32 cellular contexts compared by ENCODE assay signal in the genomic region with DNA sequence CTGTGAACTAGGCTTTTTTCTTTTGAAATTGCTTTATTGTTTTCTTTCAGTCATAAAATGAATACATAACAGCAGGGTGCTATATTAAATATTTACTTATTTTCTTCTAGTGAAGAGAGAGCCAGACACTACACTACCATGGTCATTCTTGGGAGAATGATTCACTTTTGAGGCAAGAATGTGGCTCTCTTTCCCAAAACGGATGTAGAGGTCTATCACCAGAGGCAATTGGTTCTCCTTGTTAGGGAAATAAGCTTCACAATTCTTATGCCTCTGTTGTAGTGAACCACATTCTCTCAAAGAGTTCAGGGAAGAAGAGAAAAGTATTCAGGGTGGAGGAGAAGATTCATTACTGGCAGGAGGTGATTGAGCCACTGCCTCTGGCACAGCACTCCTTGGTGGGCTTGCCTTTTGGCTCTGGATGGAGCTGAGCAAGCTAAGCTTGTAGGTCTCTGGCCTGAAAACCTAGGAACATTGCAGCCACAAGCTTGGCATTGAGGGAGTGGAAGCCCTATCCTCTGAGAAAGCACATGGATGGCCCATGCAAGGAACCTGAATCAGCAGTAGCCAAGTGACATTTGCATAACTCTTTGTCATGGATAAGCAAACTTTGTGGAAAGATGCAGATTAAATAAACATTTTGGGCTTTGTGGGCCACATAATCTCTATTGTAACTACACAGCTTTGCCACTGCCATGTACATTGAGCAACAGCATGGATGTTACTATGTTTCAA.
DNase-seq lines count a peak whose midpoint lies in the region; ATAC-seq and TF ChIP-seq lines count a peak whose summit lies in the region.
"Had no signal": no experiment of that assay in that cellular context is flagged by ENCODE, and none has a peak within 500 bp of the region (broad histone marks: within the 10 kb centered on the region; RNA-seq: fewer than 3 reads in every experiment).

No MANE protein-coding gene starts in this region.

- DNase-seq in EL (peak; percentile 58), MG63 (peak; percentile 24), endodermal cell (peak; percentile 49), neural progenitor cell (ENCODE audit: low spot score) (no peak), G401 (ENCODE audit: low spot score) (no peak), NCI-H1694 treated with DMSO at 0.1 percent for 48 hours (lab: John Stamatoyannopoulos, UW) (no peak)
- DNase-seq in activated naive CD4-positive, alpha-beta T cell treated with anti-CD3 and anti-CD28 coated beads, Interleukin-2, amount 50 U/mL, for 16 hours, result no peak
- DNase-seq: activated CD8-positive, alpha-beta memory T cell treated with anti-CD3 and anti-CD28 coated beads, Interleukin-2, amount 50 U/mL, for 48 hours; activated CD8-positive, alpha-beta T cell treated with anti-CD3 and anti-CD28 coated beads for 36 hours; activated naive CD4-positive, alpha-beta T cell treated with anti-CD3 and anti-CD28 coated beads, Interleukin-2, amount 10 ng/mL, durations not matched to agents 7 days and 5 days; BE2C; brain microvascular endothelial cell; CD8-positive, alpha-beta T cell; cerebellar nuclear complex; esophagus squamous epithelium; hippocampal formation; KG1; MM.1S; NCI-H1105 treated with DMSO at 0.1 percent for 48 hours; NCI-H2029 treated with DMSO at 0.1 percent for 48 hours; NCI-H2227 treated with DMSO at 0.1 percent for 48 hours; NCI-H774; stimulated activated naive CD4-positive, alpha-beta T cell treated with Interleukin-2 at 50 U/mL for 16 hours had no signal

- H3K4me1 Mint-ChIP-seq in endodermal cell, result peaks cover 16% of the 10 kb centered on the region
- peaks cover 14% of the 10 kb centered on the region for H3K4me1 Mint-ChIP-seq in neural progenitor cell
- H3K4me1 Mint-ChIP-seq: activated naive CD4-positive, alpha-beta T cell treated with anti-CD3 and anti-CD28 coated beads, Interleukin-2, amount 10 ng/mL, durations not matched to agents 7 days and 5 days had no signal

- H3K36me3 Mint-ChIP-seq in endodermal cell (ENCODE audit: low read depth) (peaks cover 11% of the 10 kb centered on the region), neural progenitor cell (no peaks in the 10 kb centered on the region)
- H3K36me3 Mint-ChIP-seq: activated naive CD4-positive, alpha-beta T cell treated with anti-CD3 and anti-CD28 coated beads, Interleukin-2, amount 10 ng/mL, durations not matched to agents 7 days and 5 days; CD8-positive, alpha-beta T cell had no signal

- H3K36me3 ChIP-seq in MG63 (no peaks in the 10 kb centered on the region), endodermal cell (ENCODE audit: control insufficient read depth, insufficient read depth, low read length) (no peaks in the 10 kb centered on the region), neural progenitor cell (no peaks in the 10 kb centered on the region)
- H3K36me3 ChIP-seq: BE2C, brain microvascular endothelial cell, esophagus squamous epithelium, gastroesophageal sphincter, right atrium auricular region, suprapubic skin had no signal

- H3K27me3 Mint-ChIP-seq in endodermal cell (ENCODE audit: insufficient read depth) (no peaks in the 10 kb centered on the region), neural progenitor cell (ENCODE audit: insufficient read depth, low read depth) (peaks cover 3% of the 10 kb centered on the region)

- 50 to 92% methylated on average over 1 of the region's 1 CpG for WGBS in endodermal cell (ENCODE audit: insufficient coverage in 1 of 2, insufficient read length in 1 of 2), 2 experiments

- H3K27ac ChIP-seq in endodermal cell (ENCODE audit: low read depth, low read length) (no peak overlapping the region), neural progenitor cell (no peak overlapping the region)
- H3K27ac ChIP-seq: A549, brain microvascular endothelial cell, esophagus squamous epithelium, gastroesophageal sphincter, parathyroid adenoma, right atrium auricular region, suprapubic skin had no signal

- H3K79me2 ChIP-seq in neural progenitor cell (ENCODE audit: low read depth), result no peaks in the 10 kb centered on the region
- H3K79me2 ChIP-seq: parathyroid adenoma had no signal

- no peak for TF ChIP-seq CTCF in endodermal cell (conservative IDR thresholded peaks at IDR 0.05)
- TF ChIP-seq CTCF in neural progenitor cell (IDR thresholded peaks at IDR 0.05), result no peak

- in situ Hi-C loops in G401 (cut with HindIII; ENCODE audit: low sequenced_read_pairs), result no loop called here

- no peak overlapping the region for H3K4me2 ChIP-seq in neural progenitor cell
- H3K4me2 ChIP-seq: A549, smooth muscle cell had no signal

- H4K20me1 ChIP-seq in neural progenitor cell (ENCODE audit: low read depth), result no peaks in the 10 kb centered on the region

- H3K27ac Mint-ChIP-seq in endodermal cell (no peak overlapping the region), neural progenitor cell (no peak overlapping the region)
- H3K27ac Mint-ChIP-seq: activated CD8-positive, alpha-beta T cell treated with anti-CD3 and anti-CD28 coated beads for 36 hours; activated naive CD4-positive, alpha-beta T cell treated with anti-CD3 and anti-CD28 coated beads, Interleukin-2, amount 10 ng/mL, durations not matched to agents 7 days and 5 days; CD8-positive, alpha-beta T cell; T-helper 2 cell treated with Interferon-gamma antibody and Interleukin-4, amounts not matched to agents 5 μg/mL and 100 μg/mL, for 36 hours had no signal

- peak overlapping the region; percentile 51 for H2AFZ ChIP-seq in neural progenitor cell (replicated peaks)
- H2AFZ ChIP-seq: parathyroid adenoma had no signal

- H3K9me3 ChIP-seq in MG63, result no peaks in the 10 kb centered on the region
- H3K9me3 ChIP-seq in endodermal cell (ENCODE audit: control insufficient read depth, low read length), result no peaks in the 10 kb centered on the region
- no peaks in the 10 kb centered on the region for H3K9me3 ChIP-seq in neural progenitor cell (ENCODE audit: low read depth)
- H3K9me3 ChIP-seq: A549, esophagus squamous epithelium, gastroesophageal sphincter, right atrium auricular region, suprapubic skin had no signal

- H3K4me1 ChIP-seq in endodermal cell (ENCODE audit: control insufficient read depth, insufficient read depth, low read length), result peaks cover 9% of the 10 kb centered on the region
- H3K4me1 ChIP-seq in neural progenitor cell, result peaks cover 6% of the 10 kb centered on the region
- H3K4me1 ChIP-seq: BE2C, parathyroid adenoma had no signal

- no peaks in the 10 kb centered on the region for H3K9me3 Mint-ChIP-seq in endodermal cell
- peaks cover 5% of the 10 kb centered on the region for H3K9me3 Mint-ChIP-seq in neural progenitor cell
- H3K9me3 Mint-ChIP-seq: activated CD8-positive, alpha-beta T cell treated with anti-CD3 and anti-CD28 coated beads for 36 hours; activated naive CD4-positive, alpha-beta T cell treated with anti-CD3 and anti-CD28 coated beads, Interleukin-2, amount 10 ng/mL, durations not matched to agents 7 days and 5 days; CD8-positive, alpha-beta T cell; T-helper 2 cell treated with Interferon-gamma antibody and Interleukin-4, amounts not matched to agents 5 μg/mL and 100 μg/mL, for 36 hours had no signal

- no peak overlapping the region for H3K9ac ChIP-seq in endodermal cell (ENCODE audit: extremely low read depth, low read length, poor library complexity, severe bottlenecking)
- H3K9ac ChIP-seq in neural progenitor cell, result no peak overlapping the region
- H3K9ac ChIP-seq: parathyroid adenoma had no signal

- no peak for ATAC-seq in GM19023 (IDR thresholded peaks at IDR 0.05; ENCODE audit: unreplicated experiment)
- ATAC-seq: A549; activated CD8-positive, alpha-beta T cell treated with anti-CD3 and anti-CD28 coated beads for 36 hours; CD8-positive, alpha-beta T cell; gastroesophageal sphincter; left lobe of liver had no signal

- no peaks in the 10 kb centered on the region for H3K27me3 ChIP-seq in MG63
- no peaks in the 10 kb centered on the region for H3K27me3 ChIP-seq in endodermal cell (ENCODE audit: control insufficient read depth, insufficient read depth, low read length, poor library complexity, severe bottlenecking)
- H3K27me3 ChIP-seq in neural progenitor cell, result no peaks in the 10 kb centered on the region
- H3K27me3 ChIP-seq: BE2C, brain microvascular endothelial cell, esophagus squamous epithelium, gastroesophageal sphincter, right atrium auricular region, suprapubic skin had no signal

- no peaks in the 10 kb centered on the region for H3F3A ChIP-seq in neural progenitor cell (ENCODE audit: low read depth)

- H3K4me3 Mint-ChIP-seq in endodermal cell (no peak overlapping the region), neural progenitor cell (no peak overlapping the region)
- H3K4me3 Mint-ChIP-seq: activated CD8-positive, alpha-beta T cell treated with anti-CD3 and anti-CD28 coated beads for 36 hours; activated naive CD4-positive, alpha-beta T cell treated with anti-CD3 and anti-CD28 coated beads, Interleukin-2, amount 10 ng/mL, durations not matched to agents 7 days and 5 days; CD8-positive, alpha-beta T cell; T-helper 2 cell treated with Interferon-gamma antibody and Interleukin-4, amounts not matched to agents 5 μg/mL and 100 μg/mL, for 36 hours had no signal

- H3K4me3 ChIP-seq in MG63 (no peak overlapping the region), endodermal cell (ENCODE audit: low read length) (no peak overlapping the region), neural progenitor cell (no peak overlapping the region)
- H3K4me3 ChIP-seq: A549, esophagus squamous epithelium, gastroesophageal sphincter, right atrium auricular region, smooth muscle cell, suprapubic skin had no signal

Comparison
In these comparisons a context has a peak if more than half of its experiments do, and no peak if none do; other contexts are left out.
1. DNase-seq: peak in EL (single experiment), MG63 (single experiment) and endodermal cell (single experiment); none in neural progenitor cell (single experiment), G401 (single experiment), NCI-H1694 treated with DMSO at 0.1 percent for 48 hours (single experiment) and activated naive CD4-positive, alpha-beta T cell treated with anti-CD3 and anti-CD28 coated beads, Interleukin-2, amount 50 U/mL, for 16 hours (single experiment).